Comparison of ENCODE assay signal across 25 cellular contexts in genomic region chr2:197821550-197822218, GRCh38. TPM values are rescaled to one million over a fixed set of nuclear protein-coding genes. Genes with fewer than 3 reads are reported as not detected.
"Had no signal": no experiment of that assay in that cellular context is flagged by ENCODE, and none has a peak within 500 bp of the region (broad histone marks: within the 10 kb centered on the region; RNA-seq: fewer than 3 reads in every experiment).

No MANE protein-coding gene starts in this region.

- DNase-seq: activated CD4-positive, alpha-beta T cell treated with anti-CD3 and anti-CD28 coated beads for 1 hour; activated CD4-positive, alpha-beta T cell treated with anti-CD3 and anti-CD28 coated beads, Interleukin-2, amount 50 U/mL, for 1 hour; activated CD8-positive, alpha-beta T cell treated with anti-CD3 and anti-CD28 coated beads, Interleukin-2, amount 10 ng/mL, durations not matched to agents 7 days and 5 days; activated gamma-delta T cell; central memory CD4-positive, alpha-beta T cell; effector memory CD4-positive, alpha-beta T cell; gastrocnemius medialis; hypothalamus; left ventricle myocardium inferior; midbrain; ovary; stimulated activated CD4-positive, alpha-beta T cell treated with anti-CD3 and anti-CD28 coated beads, Interleukin-4, amount 100 ng/mL, for 24 hours; stimulated activated naive CD4-positive, alpha-beta T cell treated with Interleukin-2 at 50 U/mL for 16 hours had no signal

- H3K9me3 ChIP-seq: gastrocnemius medialis, left ventricle myocardium inferior, neutrophil, ovary, prostate gland, right atrium auricular region, thoracic aorta had no signal

- FAIRE-seq: astrocyte, endothelial cell of umbilical vein, TTC549 had no signal

- ATAC-seq: activated CD8-positive, alpha-beta T cell treated with anti-CD3 and anti-CD28 coated beads, Interleukin-2, amount 10 ng/mL, durations not matched to agents 7 days and 5 days; esophagus mucosa; gastrocnemius medialis had no signal

- H3K4me1 ChIP-seq: prostate gland had no signal

- H3K36me3 ChIP-seq: gastrocnemius medialis, neutrophil, ovary, prostate gland, right atrium auricular region, thoracic aorta had no signal

- H3K27ac ChIP-seq: gastrocnemius medialis, left ventricle myocardium inferior, neutrophil, ovary, prostate gland, right atrium auricular region, thoracic aorta had no signal

- H3K4me3 ChIP-seq: gastrocnemius medialis, left ventricle myocardium inferior, ovary, prostate gland, right atrium auricular region, thoracic aorta had no signal

- H3K27me3 ChIP-seq: gastrocnemius medialis, neutrophil, ovary, right atrium auricular region had no signal

RNA-seq across cellular contexts. Expression of gene BOLL, which starts 36.6 kb away (rescaled TPM):
- total RNA-seq: activated CD8-positive, alpha-beta T cell treated with anti-CD3 and anti-CD28 coated beads, Interleukin-2, amount 10 ng/mL, durations not matched to agents 7 days and 5 days; activated naive CD4-positive, alpha-beta T cell treated with anti-CD3 and anti-CD28 coated beads, Interleukin-2, amount 50 U/mL, for 72 hours; activated T-helper 1 cell treated with anti-CD3 and anti-CD28 coated beads, Interleukin-12 subunit alpha, Interleukin-12 subunit beta, Interleukin-2, Interleukin-4 antibody, amounts not matched to agents 30 ng/mL and 10 ng/mL and 1 ng/mL, durations not matched to agents 14 hours and 24 hours and 36 hours; astrocyte; dermis microvascular lymphatic vessel endothelial cell; endothelial cell of umbilical vein; esophagus mucosa; left ventricle myocardium inferior; ovary; right atrium auricular region; T-helper 2 cell treated with Interferon-gamma antibody and Interleukin-4, amounts not matched to agents 100 ng/mL and 5 ng/mL, for 36 hours; thoracic aorta had no signal
